In the genomic region with DNA sequence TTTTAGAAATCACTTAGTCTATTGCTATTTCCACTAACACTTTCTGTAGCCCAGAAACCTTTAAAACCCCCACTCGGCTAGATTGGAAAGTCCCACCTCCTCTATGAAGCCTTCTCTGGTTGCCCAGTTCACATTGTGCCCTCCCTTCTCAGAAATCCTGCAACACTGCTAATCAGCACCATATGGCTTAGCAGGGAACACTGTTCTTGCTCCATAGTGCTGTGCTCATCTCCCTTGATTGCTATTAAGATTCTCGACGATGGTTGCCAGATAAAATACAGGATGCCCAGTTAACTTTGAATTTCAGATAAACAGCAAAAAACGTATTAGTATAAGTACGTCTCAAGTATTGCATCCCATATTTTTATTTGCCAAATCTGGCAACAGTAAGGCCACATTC, we compare ENCODE assay signal across 23 cellular contexts. TPM values are rescaled to one million over a fixed set of nuclear protein-coding genes. Genes with fewer than 3 reads are reported as not detected.
A peak's percentile ranks its signal among the peaks of the same experiment; 100 is the strongest.
DNase-seq lines count a peak whose midpoint lies in the region; TF ChIP-seq lines count a peak whose summit lies in the region.
"Had no signal": no experiment of that assay in that cellular context is flagged by ENCODE, and none has a peak within 500 bp of the region (broad histone marks: within the 10 kb centered on the region; RNA-seq: fewer than 3 reads in every experiment).

No MANE protein-coding gene starts in this region.

- no peak overlapping the region for H3K4me3 ChIP-seq in AG04449 (ENCODE audit: low read depth, low read length)
- H3K4me3 ChIP-seq in HFF-Myc (replicated peaks; ENCODE audit: low read depth, low read length): no peak overlapping the region
- H3K4me3 ChIP-seq in astrocyte of the spinal cord (ENCODE audit: low read depth, low read length): no peak overlapping the region
- H3K4me3 ChIP-seq: adrenal gland, esophagus squamous epithelium, skin epidermis, stomach had no signal

- TF ChIP-seq CTCF in AG04449 (IDR thresholded peaks at IDR 0.05; ENCODE audit: insufficient read depth, low read length, missing control alignments) (no peak), HFF-Myc (IDR thresholded peaks at IDR 0.05; ENCODE audit: low read depth, low read length, missing control alignments) (no peak), astrocyte of the spinal cord (IDR thresholded peaks at IDR 0.05; ENCODE audit: low read depth, low read length) (no peak)

- DNase-seq in AG04449 (ENCODE audit: low read depth, low spot score) (peak; percentile 38), HFF-Myc (ENCODE audit: extremely low read depth, low read depth) (peak; percentile 58), astrocyte of the spinal cord (ENCODE audit: low read depth, low spot score) (peak; percentile 44), iris pigment epithelial cell (ENCODE audit: low read depth) (peak; percentile 59), amniotic stem cell (lab: John Stamatoyannopoulos, UW) (no peak), occipital lobe (lab: John Stamatoyannopoulos, UW) (no peak), NCI-H2029 treated with DMSO at 0.1 percent for 48 hours (lab: John Stamatoyannopoulos, UW) (no peak)
- no peak for DNase-seq in activated CD4-positive, alpha-beta T cell treated with anti-CD3 and anti-CD28 coated beads, Interleukin-2, amount 50 U/mL, for 4 hours
- DNase-seq: activated CD4-positive, alpha-beta T cell treated with anti-CD3 and anti-CD28 coated beads, Interleukin-2, amount 10 ng/mL, durations not matched to agents 24 days and 14 days; activated gamma-delta T cell; adrenal gland; CD4-positive, CD25-positive, alpha-beta regulatory T cell; DMS53; effector memory CD8-positive, alpha-beta T cell; esophagus squamous epithelium; hippocampal formation; KBM-7; naive thymus-derived CD8-positive, alpha-beta T cell; NCI-H187 treated with DMSO at 0.1 percent for 48 hours; NCI-H446 treated with DMSO at 0.1 percent for 48 hours; stimulated activated CD4-positive, alpha-beta T cell treated with anti-CD3 and anti-CD28 coated beads, Interleukin-4, amount 100 ng/mL, for 1 hour; stomach had no signal

- in situ Hi-C loops in astrocyte of the spinal cord (cut with HindIII; ENCODE audit: low sequenced_read_pairs): no loop called here

- CTCF ChIA-PET in AG04449 (lab: Yijun Ruan, JAX): interaction anchor here (11.4 kb wide), 1 partner anchor 15 kb away, joined by 85 read pairs; no protein-coding TSS in a partner anchor

- POLR2A ChIA-PET in AG04449 (lab: Yijun Ruan, JAX): no interaction called here

RNA-seq across cellular contexts. Expression of gene XPNPEP1, which starts 40.1 kb away (rescaled TPM):
- total RNA-seq in occipital lobe: 88.9 TPM

RNA-seq across cellular contexts. Expression of gene ADD3, which starts 44.3 kb away (rescaled TPM):
- total RNA-seq in occipital lobe: 109 TPM

Comparison
In these comparisons a context has a peak if more than half of its experiments do, and no peak if none do; other contexts are left out.
1. DNase-seq: peak in AG04449 (single experiment), HFF-Myc (single experiment), astrocyte of the spinal cord (single experiment) and iris pigment epithelial cell (single experiment); none in activated CD4-positive, alpha-beta T cell treated with anti-CD3 and anti-CD28 coated beads, Interleukin-2, amount 50 U/mL, for 4 hours (0 of 2), amniotic stem cell (single experiment), occipital lobe (single experiment) and NCI-H2029 treated with DMSO at 0.1 percent for 48 hours (single experiment).